In genomic region chr7:70243443-70243842, GRCh38 we compare ENCODE assay signal across 20 cellular contexts.
"Had no signal": no experiment of that assay in that cellular context is flagged by ENCODE, and none has a peak within 500 bp of the region (broad histone marks: within the 10 kb centered on the region; RNA-seq: fewer than 3 reads in every experiment).

No MANE protein-coding gene starts in this region.

- DNase-seq: Kasumi-1, MM.1S, NCI-H1092 treated with DMSO at 0.1 percent for 48 hours, NCI-H1436, NCI-H187, NCI-H2029, NCI-H2081 treated with DMSO at 0.1 percent for 48 hours, NCI-H2171, NCI-H226, NCI-H446, NCI-H510A, NCI-H774, RPMI8226, SHP77, T-helper 1 cell, T-helper 17 cell had no signal

- ATAC-seq: SK-N-SH treated with all-trans-retinoic acid at 6 μM for 48 hours, T-helper 17 cell had no signal

- H3K9ac ChIP-seq: KMS-11 had no signal

- H3K27ac Mint-ChIP-seq: T-helper 17 cell had no signal

- H3K4me2 ChIP-seq: KMS-11 had no signal

- H3K27ac ChIP-seq: HL-60, KMS-11 had no signal

- FAIRE-seq: HTR-8/SVneo had no signal
